9 cellular contexts compared by ENCODE assay signal in genomic region chr1:99264201-99265021, GRCh38. TPM values are rescaled to one million over a fixed set of nuclear protein-coding genes. Genes with fewer than 3 reads are reported as not detected.
DNase-seq lines count a peak whose midpoint lies in the region; ATAC-seq, FAIRE-seq and TF ChIP-seq lines count a peak whose summit lies in the region.
"Had no signal": no experiment of that assay in that cellular context is flagged by ENCODE, and none has a peak within 500 bp of the region (broad histone marks: within the 10 kb centered on the region; RNA-seq: fewer than 3 reads in every experiment).

A gene with protein sequence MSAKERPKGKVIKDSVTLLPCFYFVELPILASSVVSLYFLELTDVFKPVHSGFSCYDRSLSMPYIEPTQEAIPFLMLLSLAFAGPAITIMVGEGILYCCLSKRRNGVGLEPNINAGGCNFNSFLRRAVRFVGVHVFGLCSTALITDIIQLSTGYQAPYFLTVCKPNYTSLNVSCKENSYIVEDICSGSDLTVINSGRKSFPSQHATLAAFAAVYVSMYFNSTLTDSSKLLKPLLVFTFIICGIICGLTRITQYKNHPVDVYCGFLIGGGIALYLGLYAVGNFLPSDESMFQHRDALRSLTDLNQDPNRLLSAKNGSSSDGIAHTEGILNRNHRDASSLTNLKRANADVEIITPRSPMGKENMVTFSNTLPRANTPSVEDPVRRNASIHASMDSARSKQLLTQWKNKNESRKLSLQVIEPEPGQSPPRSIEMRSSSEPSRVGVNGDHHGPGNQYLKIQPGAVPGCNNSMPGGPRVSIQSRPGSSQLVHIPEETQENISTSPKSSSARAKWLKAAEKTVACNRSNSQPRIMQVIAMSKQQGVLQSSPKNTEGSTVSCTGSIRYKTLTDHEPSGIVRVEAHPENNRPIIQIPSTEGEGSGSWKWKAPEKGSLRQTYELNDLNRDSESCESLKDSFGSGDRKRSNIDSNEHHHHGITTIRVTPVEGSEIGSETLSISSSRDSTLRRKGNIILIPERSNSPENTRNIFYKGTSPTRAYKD (plus strand): TSS chr1:99264492. CDS start chr1:99264594, 102 bp downstream.

- peaks cover 0 to 9% (median 4%) of the 10 kb centered on the region in 4 donors for H3K4me1 Mint-ChIP-seq in CD4-positive, alpha-beta memory T cell

- CTCF ChIA-PET in CD4-positive, alpha-beta memory T cell (lab: Charles Lee; ENCODE audit: partially characterized antibody): no interaction called here

- H3K9ac ChIP-seq in adipocyte (ENCODE audit: low read length): peak within 1 kb of the TSS; percentile 58

- no peak within 1 kb of the TSS for H3K27ac ChIP-seq in CD4-positive, alpha-beta memory T cell (ENCODE audit: low read depth, low read length)
- H3K27ac ChIP-seq in ovary (no peak within 1 kb of the TSS), small intestine (ENCODE audit: low read depth in 1 of 2, low read length in 1 of 2) (no peak within 1 kb of the TSS)

- TF ChIP-seq CTCF in ovary (IDR thresholded peaks at IDR 0.05): no peak

- H3K27me3 ChIP-seq in CD4-positive, alpha-beta memory T cell (ENCODE audit: insufficient read depth, low read length): peaks cover 4% of the 10 kb centered on the region
- H3K27me3 ChIP-seq in adipocyte (replicated peaks; ENCODE audit: control insufficient read depth, insufficient read depth, low read length): peaks cover 8% of the 10 kb centered on the region
- H3K27me3 ChIP-seq in ovary: no peaks in the 10 kb centered on the region
- peaks cover 7 to 9% of the 10 kb centered on the region in 2 donors for H3K27me3 ChIP-seq in small intestine (ENCODE audit: control insufficient read depth in 2 of 2, insufficient read depth in 2 of 2, low read length in 2 of 2)

- H3K27ac Mint-ChIP-seq in CD4-positive, alpha-beta memory T cell: no peak within 1 kb of the TSS

- ATAC-seq in left cardiac atrium: peak; percentile 88 to 96
- ATAC-seq in HG03439 (IDR thresholded peaks at IDR 0.05; ENCODE audit: unreplicated experiment): no peak
- no peak for ATAC-seq in GM19455 (IDR thresholded peaks at IDR 0.05; ENCODE audit: unreplicated experiment)

- H3K4me3 Mint-ChIP-seq in CD4-positive, alpha-beta memory T cell: peak within 1 kb of the TSS in 6 of 8 donors; percentile 22 to 62 (median 46)

- DNase-seq in CD4-positive, alpha-beta memory T cell: no peak
- peak; percentile 1 to 5 for DNase-seq in Kasumi-1 (lab: John Stamatoyannopoulos, UW)
- peak; percentile 77 for DNase-seq in adipocyte (ENCODE audit: low read depth)
- DNase-seq in left cardiac atrium: peak; percentile 64
- no peak for DNase-seq in ovary
- DNase-seq in small intestine: no peak

- intact Hi-C loops in CD4-positive, alpha-beta memory T cell (cut with micrococcal nuclease): no loop called here
- intact Hi-C loops in left cardiac atrium (cut with DNase I) (no loop called here), ovary (cut with DNase I) (no loop called here)

- TF ChIP-seq POLR2A in ovary (IDR thresholded peaks at IDR 0.05): no peak

- POLR2A ChIA-PET in CD4-positive, alpha-beta memory T cell (lab: Charles Lee; ENCODE audit: partially characterized antibody): no interaction called here

- H3K36me3 Mint-ChIP-seq in CD4-positive, alpha-beta memory T cell: no peaks in the 10 kb centered on the region

- FAIRE-seq in small intestine (lab: Jason Lieb, UNC): no peak
- FAIRE-seq: endometrium had no signal

- H3K9me3 ChIP-seq in CD4-positive, alpha-beta memory T cell (ENCODE audit: control insufficient read depth in 1 of 2, low read length in 2 of 2): no peaks in the 10 kb centered on the region
- H3K9me3 ChIP-seq in adipocyte (ENCODE audit: control insufficient read depth, low read length) (no peaks in the 10 kb centered on the region), ovary (no peaks in the 10 kb centered on the region), small intestine (ENCODE audit: control insufficient read depth, low read depth) (no peaks in the 10 kb centered on the region)

- peaks cover 5% of the 10 kb centered on the region for H3K4me1 ChIP-seq in CD4-positive, alpha-beta memory T cell (ENCODE audit: insufficient read depth, low read length)
- H3K4me1 ChIP-seq in adipocyte (ENCODE audit: control insufficient read depth, insufficient read depth, low read length) (peaks cover 4% of the 10 kb centered on the region), ovary (ENCODE audit: insufficient read depth) (no peaks in the 10 kb centered on the region), small intestine (ENCODE audit: control insufficient read depth in 2 of 2, insufficient read depth in 1 of 2, low read depth in 1 of 2, low read length in 1 of 2) (no peaks in the 10 kb centered on the region)

- H3K27me3 Mint-ChIP-seq in CD4-positive, alpha-beta memory T cell: peaks cover 23 to 28% of the 10 kb centered on the region in 2 donors

- WGBS in ovary, 3 donors: 3 to 6% (median 4%) methylated on average over 50 to 51 of the region's 51 CpGs
- 3 to 8% (median 6%) methylated on average over 45 to 51 of the region's 51 CpGs for WGBS in small intestine, 3 donors

- TF ChIP-seq EP300 in ovary (IDR thresholded peaks at IDR 0.05): no peak

- no peaks in the 10 kb centered on the region for H3K36me3 ChIP-seq in CD4-positive, alpha-beta memory T cell (ENCODE audit: insufficient read depth, low read length)
- H3K36me3 ChIP-seq in adipocyte (ENCODE audit: control insufficient read depth, insufficient read depth, low read length, severe bottlenecking) (no peaks in the 10 kb centered on the region), ovary (no peaks in the 10 kb centered on the region), small intestine (ENCODE audit: control insufficient read depth in 2 of 2, insufficient read depth in 2 of 2, low read length in 2 of 2) (no peaks in the 10 kb centered on the region)

- no peak within 1 kb of the TSS for H3K4me3 ChIP-seq in CD4-positive, alpha-beta memory T cell (ENCODE audit: low read length in 2 of 2)
- H3K4me3 ChIP-seq in adipocyte (ENCODE audit: low read length) (peak within 1 kb of the TSS; percentile 83), ovary (peak within 1 kb of the TSS; percentile 21), small intestine (ENCODE audit: low read depth in 1 of 2, low read length in 2 of 2) (no peak within 1 kb of the TSS)

- peaks cover 0 to 8% (median 0%) of the 10 kb centered on the region in 8 donors for H3K9me3 Mint-ChIP-seq in CD4-positive, alpha-beta memory T cell

RNA-seq across cellular contexts. Expression of the gene that starts here (rescaled TPM):
- not detected for total RNA-seq in CD4-positive, alpha-beta memory T cell
- not detected for polyA plus RNA-seq in CD4-positive, alpha-beta memory T cell
- total RNA-seq in left cardiac atrium (1 to 10 TPM; 1.5 to 1.9 TPM), ovary (under 1 TPM in 4 of 7 donors, not detected in 3; 0.05 to 0.34 (median 0.22) TPM)
- polyA plus RNA-seq in ovary (1 to 10 TPM in 1 of 2 donors, under 1 TPM in 1; 0.05 to 1.3 TPM), small intestine (under 1 TPM in 1 of 3 donors, not detected in 2; 0.57 TPM)

Comparison
In these comparisons a context has a peak if more than half of its experiments do, and no peak if none do; other contexts are left out.
1. DNase-seq: peak in Kasumi-1 (2 of 2), adipocyte (single experiment) and left cardiac atrium (single experiment); none in CD4-positive, alpha-beta memory T cell (0 of 5), ovary (0 of 5) and small intestine (single experiment).
2. H3K4me3 ChIP-seq: peak in adipocyte (single experiment) and ovary (single experiment); none in CD4-positive, alpha-beta memory T cell (0 of 2) and small intestine (0 of 2).
3. ATAC-seq: peak in left cardiac atrium (2 of 2); none in HG03439 (single experiment) and GM19455 (single experiment).